9 cellular contexts compared by ENCODE assay signal in the genomic region with DNA sequence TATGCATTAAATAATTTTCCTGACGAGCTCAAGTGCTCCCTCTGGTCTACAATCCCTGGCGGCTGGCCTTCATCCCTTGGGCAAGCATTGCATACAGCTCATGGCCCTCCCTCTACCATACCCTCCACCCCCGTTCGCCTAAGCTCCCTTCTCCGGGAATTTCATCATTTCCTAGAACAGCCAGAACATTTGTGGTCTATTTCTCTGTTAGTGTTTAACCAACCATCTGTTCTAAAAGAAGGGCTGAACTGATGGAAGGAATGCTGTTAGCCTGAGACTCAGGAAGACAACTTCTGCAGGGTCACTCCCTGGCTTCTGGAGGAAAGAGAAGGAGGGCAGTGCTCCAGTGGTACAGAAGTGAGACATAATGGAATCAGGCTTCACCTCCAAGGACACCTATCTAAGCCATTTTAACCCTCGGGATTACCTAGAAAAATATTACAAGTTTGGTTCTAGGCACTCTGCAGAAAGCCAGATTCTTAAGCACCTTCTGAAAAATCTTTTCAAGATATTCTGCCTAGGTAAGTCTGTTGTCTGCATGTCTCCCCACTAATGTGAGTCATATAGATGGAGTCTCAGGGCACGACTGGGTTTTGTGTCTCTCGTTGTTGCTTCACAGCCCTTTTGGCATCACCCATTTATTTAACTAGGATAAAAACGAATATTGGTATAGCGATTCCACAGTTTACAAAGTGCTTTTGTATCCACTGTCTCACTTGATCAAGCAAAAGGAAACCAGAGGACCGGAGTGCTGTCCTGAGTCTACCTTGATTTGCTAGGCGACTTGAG. TPM values are rescaled to one million over a fixed set of nuclear protein-coding genes. Genes with fewer than 3 reads are reported as not detected.
DNase-seq lines count a peak whose midpoint lies in the region; ATAC-seq and TF ChIP-seq lines count a peak whose summit lies in the region.
"Had no signal": no experiment of that assay in that cellular context is flagged by ENCODE, and none has a peak within 500 bp of the region (broad histone marks: within the 10 kb centered on the region; RNA-seq: fewer than 3 reads in every experiment).

A gene (plus strand): TSS at position 210 of the 789 bp plus-strand sequence. CDS start 158 bp downstream, at position 368.

- H3K27ac ChIP-seq in AG04450 (ENCODE audit: low read depth, low read length) (peak within 1 kb of the TSS; percentile 99), SJCRH30 (peak within 1 kb of the TSS; percentile 97)

- H3K4me3 Mint-ChIP-seq in osteocyte (ENCODE audit: unreplicated experiment): peak within 1 kb of the TSS; percentile 70
- no peak within 1 kb of the TSS for H3K4me3 Mint-ChIP-seq in activated naive CD8-positive, alpha-beta T cell treated with anti-CD3 and anti-CD28 coated beads for 36 hours
- H3K4me3 Mint-ChIP-seq: CD4-positive, CD25-positive, alpha-beta regulatory T cell had no signal

- H3K27me3 Mint-ChIP-seq in osteocyte (ENCODE audit: unreplicated experiment): no peaks in the 10 kb centered on the region
- peaks cover 20% of the 10 kb centered on the region for H3K27me3 Mint-ChIP-seq in activated naive CD8-positive, alpha-beta T cell treated with anti-CD3 and anti-CD28 coated beads for 36 hours
- H3K27me3 Mint-ChIP-seq: CD4-positive, CD25-positive, alpha-beta regulatory T cell had no signal

- no peaks in the 10 kb centered on the region for H3K27me3 ChIP-seq in AG04450 (ENCODE audit: control insufficient read depth, insufficient read depth, low read length)
- H3K27me3 ChIP-seq in SJCRH30: no peaks in the 10 kb centered on the region

- H3K27ac Mint-ChIP-seq in osteocyte (ENCODE audit: unreplicated experiment): peak within 1 kb of the TSS; percentile 94
- H3K27ac Mint-ChIP-seq in activated naive CD8-positive, alpha-beta T cell treated with anti-CD3 and anti-CD28 coated beads for 36 hours: no peak within 1 kb of the TSS

- H3K4me1 Mint-ChIP-seq in osteocyte (ENCODE audit: unreplicated experiment): peaks cover 50% of the 10 kb centered on the region
- H3K4me1 Mint-ChIP-seq in activated naive CD8-positive, alpha-beta T cell treated with anti-CD3 and anti-CD28 coated beads for 36 hours: no peaks in the 10 kb centered on the region

- DNase-seq in AG04450 (ENCODE audit: low read depth, low spot score) (peak; percentile 92), SJCRH30 (peak; percentile 76 to 81), fibroblast of villous mesenchyme (ENCODE audit: low read depth) (peak; percentile 99), osteocyte (ENCODE audit: extremely low spot score, unreplicated experiment) (peak; percentile 81), midbrain (lab: John Stamatoyannopoulos, UW) (no peak), putamen (ENCODE audit: low spot score) (no peak)
- DNase-seq in activated naive CD8-positive, alpha-beta T cell treated with anti-CD3 and anti-CD28 coated beads for 36 hours: no peak
- DNase-seq: CD4-positive, CD25-positive, alpha-beta regulatory T cell had no signal

- peaks cover 30% of the 10 kb centered on the region for H3K36me3 Mint-ChIP-seq in osteocyte (ENCODE audit: unreplicated experiment)
- H3K36me3 Mint-ChIP-seq in activated naive CD8-positive, alpha-beta T cell treated with anti-CD3 and anti-CD28 coated beads for 36 hours: no peaks in the 10 kb centered on the region
- H3K36me3 Mint-ChIP-seq: CD4-positive, CD25-positive, alpha-beta regulatory T cell had no signal

- TF ChIP-seq CTCF in AG04450 (IDR thresholded peaks at IDR 0.05; ENCODE audit: low read depth, low read length): no peak; the same call in 1 of the 2 replicates
- TF ChIP-seq CTCF in fibroblast of villous mesenchyme (IDR thresholded peaks at IDR 0.05; ENCODE audit: insufficient read depth, low read depth, low read length): peak; percentile 12
- TF ChIP-seq CTCF in osteocyte (IDR thresholded peaks at IDR 0.05): no peak

- H3K9me3 Mint-ChIP-seq in osteocyte (ENCODE audit: unreplicated experiment): peaks cover 21% of the 10 kb centered on the region
- peaks cover 11% of the 10 kb centered on the region for H3K9me3 Mint-ChIP-seq in activated naive CD8-positive, alpha-beta T cell treated with anti-CD3 and anti-CD28 coated beads for 36 hours

- H3K4me3 ChIP-seq in AG04450 (ENCODE audit: low read depth, low read length): peak within 1 kb of the TSS; percentile 67
- peak within 1 kb of the TSS; percentile 65 for H3K4me3 ChIP-seq in SJCRH30
- H3K4me3 ChIP-seq in fibroblast of villous mesenchyme (ENCODE audit: low read depth, low read length): peak within 1 kb of the TSS; percentile 91

- peaks cover 39% of the 10 kb centered on the region for H3K4me1 ChIP-seq in SJCRH30

- CTCF ChIA-PET in AG04450 (lab: Charles Lee): interaction anchor here (1.1 to 1.6 kb wide), 2 partner anchors 15 to 21 kb away, joined by 6 to 13 read pairs; no protein-coding TSS in a partner anchor

- peaks cover 36% of the 10 kb centered on the region for H3K36me3 ChIP-seq in SJCRH30

- no peak for ATAC-seq in GM18519 (IDR thresholded peaks at IDR 0.05; ENCODE audit: low FRiP score, unreplicated experiment)

- no peaks in the 10 kb centered on the region for H3K9me3 ChIP-seq in AG04450 (ENCODE audit: control insufficient read depth, insufficient read depth, low read length)
- H3K9me3 ChIP-seq in SJCRH30 (replicated peaks): peaks cover 4% of the 10 kb centered on the region

- POLR2A ChIA-PET in AG04450 (lab: Yijun Ruan, JAX): interaction anchor here (0.8 to 1.7 kb wide), 5 partner anchors 11 to 143 kb away, joined by 3 to 11 read pairs (median 5); a partner anchor contains a TSS

RNA-seq across cellular contexts. Expression of the gene that starts here (rescaled TPM):
- polyA plus RNA-seq in AG04450 (2011; rRNA removed): 188 and 217 TPM in 2 replicates
- polyA minus RNA-seq in AG04450 (2011; rRNA and poly(A)+ RNA removed): 124 and 128 TPM in 2 replicates
- total RNA-seq in SJCRH30 (2014; rRNA removed; shearing (Covaris generic)): 51.2 and 59.6 TPM in 2 replicates
- total RNA-seq in fibroblast of villous mesenchyme (505 and 713 TPM in 2 replicates), osteocyte (65.4 and 79.5 TPM in 2 replicates)
- total RNA-seq in activated naive CD8-positive, alpha-beta T cell treated with anti-CD3 and anti-CD28 coated beads for 36 hours: not detected
- total RNA-seq: CD4-positive, CD25-positive, alpha-beta regulatory T cell had no signal
- polyA plus RNA-seq: CD4-positive, CD25-positive, alpha-beta regulatory T cell had no signal

Comparison
In these comparisons a context has a peak if more than half of its experiments do, and no peak if none do; other contexts are left out.
1. RNA of the gene that starts here (total RNA-seq): 505 to 713 TPM in fibroblast of villous mesenchyme, 65.4 to 79.5 TPM in osteocyte and 51.2 to 59.6 TPM in SJCRH30; not detected in activated naive CD8-positive, alpha-beta T cell treated with anti-CD3 and anti-CD28 coated beads for 36 hours; every median in the first group is over 10 times any median in the second.
2. DNase-seq: peak in AG04450 (single experiment), SJCRH30 (2 of 2), fibroblast of villous mesenchyme (single experiment) and osteocyte (single experiment); none in midbrain (single experiment), putamen (single experiment) and activated naive CD8-positive, alpha-beta T cell treated with anti-CD3 and anti-CD28 coated beads for 36 hours (single experiment).
3. Peak in every context shown above with its lines, with median percentiles within 50 percentile points of each other: H3K4me3 ChIP-seq.